Comparison of ENCODE assay signal across 8 cellular contexts in genomic region chr13:43804461-43805070, GRCh38. TPM values are rescaled to one million over a fixed set of nuclear protein-coding genes. Genes with fewer than 3 reads are reported as not detected.
DNase-seq lines count a peak whose midpoint lies in the region; ATAC-seq, FAIRE-seq and TF ChIP-seq lines count a peak whose summit lies in the region.

No MANE protein-coding gene starts in this region.

- no peaks in the 10 kb centered on the region for H3K27me3 ChIP-seq in tibial artery

- no peaks in the 10 kb centered on the region for H3K27me3 Mint-ChIP-seq in HFFc6 (ENCODE audit: insufficient read depth)
- H3K27me3 Mint-ChIP-seq in activated naive CD4-positive, alpha-beta T cell treated with anti-CD3 and anti-CD28 coated beads, Interleukin-2, amount 10 ng/mL, durations not matched to agents 7 days and 5 days, result peaks cover 5% of the 10 kb centered on the region

- H3K4me3 ChIP-seq in cardiac fibroblast (replicated peaks in 1 of 2; ENCODE audit: low read depth in 2 of 2, low read length in 2 of 2) (peak overlapping the region in 1 of 2 donors; percentile 43), tibial artery (no peak overlapping the region)

- FAIRE-seq in H54 (lab: Jason Lieb, UNC), result no peak

- no peak overlapping the region for H3K27ac ChIP-seq in tibial artery

- CTCF ChIA-PET in activated naive CD4-positive, alpha-beta T cell treated with anti-CD3 and anti-CD28 coated beads, Interleukin-2, amount 10 ng/mL, durations not matched to agents 7 days and 5 days (lab: Charles Lee), result interaction anchor here (0.7 to 2.6 kb wide), 15 partner anchors 10 to 1210 kb away, joined by 3 to 15 read pairs (median 5); no protein-coding TSS in a partner anchor

- ATAC-seq in left lobe of liver, result peak; percentile 74

- peaks cover 25% of the 10 kb centered on the region for H3K4me1 Mint-ChIP-seq in HFFc6 (ENCODE audit: low read depth)
- no peaks in the 10 kb centered on the region for H3K4me1 Mint-ChIP-seq in activated naive CD4-positive, alpha-beta T cell treated with anti-CD3 and anti-CD28 coated beads, Interleukin-2, amount 10 ng/mL, durations not matched to agents 7 days and 5 days

- peak overlapping the region; percentile 89 for H3K27ac Mint-ChIP-seq in HFFc6
- no peak overlapping the region for H3K27ac Mint-ChIP-seq in activated naive CD4-positive, alpha-beta T cell treated with anti-CD3 and anti-CD28 coated beads, Interleukin-2, amount 10 ng/mL, durations not matched to agents 7 days and 5 days

- peak; percentile 51 for DNase-seq in COLO829 (ENCODE audit: low spot score)
- DNase-seq in HFFc6, result peak; percentile 69
- peak; percentile 26 for DNase-seq in NCI-H774 (lab: John Stamatoyannopoulos, UW)
- peak; percentile 82 to 91 for DNase-seq in cardiac fibroblast (ENCODE audit: low read depth in 2 of 2)
- no peak for DNase-seq in left lobe of liver (ENCODE audit: low spot score)
- DNase-seq in tibial artery, result no peak
- no peak for DNase-seq in H54 (ENCODE audit: insufficient read length, low spot score)
- no peak for DNase-seq in activated naive CD4-positive, alpha-beta T cell treated with anti-CD3 and anti-CD28 coated beads, Interleukin-2, amount 10 ng/mL, durations not matched to agents 7 days and 5 days

- TF ChIP-seq CTCF in HFFc6 (IDR thresholded peaks at IDR 0.05) (peak; percentile 87), cardiac fibroblast (IDR thresholded peaks at IDR 0.05; ENCODE audit: low read depth, low read length) (no peak), tibial artery (IDR thresholded peaks at IDR 0.05) (peak; percentile 50 to 70)

- intact Hi-C loops in tibial artery (cut with DNase I; ENCODE audit: low total_unique reads), result loop anchor here (10.0 kb wide), 4 partner anchors 500 to 1210 kb away; no protein-coding TSS in a partner anchor

- no peaks in the 10 kb centered on the region for H3K36me3 ChIP-seq in tibial artery

- peaks cover 0 to 5% (median 4%) of the 10 kb centered on the region in 4 donors for H3K4me1 ChIP-seq in tibial artery

- H3K36me3 Mint-ChIP-seq in HFFc6 (ENCODE audit: low read depth), result no peaks in the 10 kb centered on the region
- no peaks in the 10 kb centered on the region for H3K36me3 Mint-ChIP-seq in activated naive CD4-positive, alpha-beta T cell treated with anti-CD3 and anti-CD28 coated beads, Interleukin-2, amount 10 ng/mL, durations not matched to agents 7 days and 5 days

- H3K4me3 Mint-ChIP-seq in HFFc6, result peak overlapping the region; percentile 84
- no peak overlapping the region for H3K4me3 Mint-ChIP-seq in activated naive CD4-positive, alpha-beta T cell treated with anti-CD3 and anti-CD28 coated beads, Interleukin-2, amount 10 ng/mL, durations not matched to agents 7 days and 5 days

- no peaks in the 10 kb centered on the region for H3K9me3 ChIP-seq in tibial artery

- TF ChIP-seq POLR2A in H54 (IDR thresholded peaks at IDR 0.05; ENCODE audit: low read depth, low read length), result no peak

- no peaks in the 10 kb centered on the region for H3K9me3 Mint-ChIP-seq in HFFc6
- H3K9me3 Mint-ChIP-seq in activated naive CD4-positive, alpha-beta T cell treated with anti-CD3 and anti-CD28 coated beads, Interleukin-2, amount 10 ng/mL, durations not matched to agents 7 days and 5 days, result no peaks in the 10 kb centered on the region

RNA-seq across cellular contexts. Expression of gene ENOX1, which starts 17.8 kb away (rescaled TPM):
- total RNA-seq in HFFc6 (2021; fragmentation: NEBNext Ultra II Directional; extraction: Animal tissue kit (Norgen Biotek cat#: 25700)), result 1 to 10 TPM in 2 of 6 experiments, under 1 TPM in 4; 0.50 to 3.2 (median 0.64) TPM
- 0.18 TPM for total RNA-seq in left lobe of liver

Comparison
In these comparisons a context has a peak if more than half of its experiments do, and no peak if none do; other contexts are left out.
1. DNase-seq: peak in COLO829 (single experiment), HFFc6 (single experiment), NCI-H774 (single experiment) and cardiac fibroblast (2 of 2); none in left lobe of liver (single experiment), tibial artery (0 of 2), H54 (single experiment) and activated naive CD4-positive, alpha-beta T cell treated with anti-CD3 and anti-CD28 coated beads, Interleukin-2, amount 10 ng/mL, durations not matched to agents 7 days and 5 days (single experiment).